In the genomic region with DNA sequence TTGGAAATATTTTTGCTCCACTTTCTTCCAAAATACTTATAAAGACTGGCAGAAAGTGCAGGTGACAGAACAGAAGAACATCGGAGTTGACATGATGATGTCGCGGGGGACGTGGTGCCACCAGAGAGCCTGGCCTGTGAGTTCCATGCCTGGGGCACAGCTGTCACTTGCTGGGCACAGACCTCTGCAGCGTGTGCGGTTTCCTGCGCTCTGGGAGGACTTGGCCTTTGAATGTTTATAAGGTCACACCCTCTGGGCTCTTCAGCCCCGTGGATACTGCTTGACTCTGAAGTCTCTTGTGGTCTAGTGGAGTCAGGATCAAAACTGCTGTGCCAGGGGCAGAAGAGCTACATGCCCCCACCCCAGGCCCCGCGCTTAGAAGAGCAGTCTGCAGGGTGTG, we compare ENCODE assay signal across 23 cellular contexts.
"Had no signal": no experiment of that assay in that cellular context is flagged by ENCODE, and none has a peak within 500 bp of the region (broad histone marks: within the 10 kb centered on the region; RNA-seq: fewer than 3 reads in every experiment).

No MANE protein-coding gene starts in this region.

- H3K9me3 Mint-ChIP-seq: dendritic cell treated with granulocyte-macrophage colony-stimulating factor and Interleukin-4, amounts not matched to agents 40 ng/mL and 50 ng/mL, for 4 days; endodermal cell; memory B cell; naive thymus-derived CD4-positive, alpha-beta T cell; nephron; stimulated activated naive B cell treated with anti-CD40 and anti-IgM and Interleukin-4, amounts not matched to agents 10 μg/mL and 1 μg/mL and 100 μg/mL, for 72 hours; stimulated activated naive CD8-positive, alpha-beta T cell treated with anti-CD3 and anti-CD28 coated beads, Interleukin-15, Interleukin-2, amounts not matched to agents 100 ng/mL and 50 ng/mL, for 24 hours had no signal

- DNase-seq: central memory CD4-positive, alpha-beta T cell; colonic mucosa; effector CD8-positive, alpha-beta T cell; endodermal cell; foreskin fibroblast; gastrocnemius medialis; heart left ventricle; kidney glomerular epithelial cell; left ventricle myocardium superior; naive thymus-derived CD4-positive, alpha-beta T cell; nucleus accumbens; pancreas; spleen; stimulated activated CD4-positive, alpha-beta T cell treated with anti-CD3 and anti-CD28 coated beads, Interleukin-2, amount 100 ng/mL, for 48 hours; stimulated activated naive B cell treated with anti-CD40 and anti-IgM and Interleukin-4, amounts not matched to agents 10 μg/mL and 1 μg/mL and 100 μg/mL, for 72 hours; upper lobe of left lung had no signal

- ATAC-seq: esophagus mucosa; gastrocnemius medialis; left ventricle myocardium superior; naive thymus-derived CD4-positive, alpha-beta T cell; pancreas; sciatic nerve had no signal

- H3K27me3 Mint-ChIP-seq: dendritic cell treated with granulocyte-macrophage colony-stimulating factor and Interleukin-4, amounts not matched to agents 40 ng/mL and 50 ng/mL, for 4 days; memory B cell; naive thymus-derived CD4-positive, alpha-beta T cell; stimulated activated naive B cell treated with anti-CD40 and anti-IgM and Interleukin-4, amounts not matched to agents 10 μg/mL and 1 μg/mL and 100 μg/mL, for 72 hours; stimulated activated naive CD8-positive, alpha-beta T cell treated with anti-CD3 and anti-CD28 coated beads, Interleukin-15, Interleukin-2, amounts not matched to agents 100 ng/mL and 50 ng/mL, for 24 hours had no signal

- H3K4me3 Mint-ChIP-seq: dendritic cell treated with granulocyte-macrophage colony-stimulating factor and Interleukin-4, amounts not matched to agents 40 ng/mL and 50 ng/mL, for 4 days; endodermal cell; memory B cell; naive thymus-derived CD4-positive, alpha-beta T cell; nephron; stimulated activated naive B cell treated with anti-CD40 and anti-IgM and Interleukin-4, amounts not matched to agents 10 μg/mL and 1 μg/mL and 100 μg/mL, for 72 hours; stimulated activated naive CD8-positive, alpha-beta T cell treated with anti-CD3 and anti-CD28 coated beads, Interleukin-15, Interleukin-2, amounts not matched to agents 100 ng/mL and 50 ng/mL, for 24 hours had no signal

- H3K4me1 Mint-ChIP-seq: endodermal cell; memory B cell; naive thymus-derived CD4-positive, alpha-beta T cell; nephron had no signal

- H3K27ac Mint-ChIP-seq: dendritic cell treated with granulocyte-macrophage colony-stimulating factor and Interleukin-4, amounts not matched to agents 40 ng/mL and 50 ng/mL, for 4 days; endodermal cell; memory B cell; naive thymus-derived CD4-positive, alpha-beta T cell; nephron; progenitor cell of endocrine pancreas; stimulated activated naive B cell treated with anti-CD40 and anti-IgM and Interleukin-4, amounts not matched to agents 10 μg/mL and 1 μg/mL and 100 μg/mL, for 72 hours; stimulated activated naive CD8-positive, alpha-beta T cell treated with anti-CD3 and anti-CD28 coated beads, Interleukin-15, Interleukin-2, amounts not matched to agents 100 ng/mL and 50 ng/mL, for 24 hours had no signal
